3 cellular contexts compared by ENCODE assay signal in genomic region chr11:74090701-74091100, GRCh38.
TF ChIP-seq lines count a peak whose summit lies in the region.

No MANE protein-coding gene starts in this region.

TF ChIP-seq in Ishikawa, 13 proteins besides CTCF, POLR2A, EP300 and RAD21 (continued from another document):
- TF ChIP-seq, protein P1, sequence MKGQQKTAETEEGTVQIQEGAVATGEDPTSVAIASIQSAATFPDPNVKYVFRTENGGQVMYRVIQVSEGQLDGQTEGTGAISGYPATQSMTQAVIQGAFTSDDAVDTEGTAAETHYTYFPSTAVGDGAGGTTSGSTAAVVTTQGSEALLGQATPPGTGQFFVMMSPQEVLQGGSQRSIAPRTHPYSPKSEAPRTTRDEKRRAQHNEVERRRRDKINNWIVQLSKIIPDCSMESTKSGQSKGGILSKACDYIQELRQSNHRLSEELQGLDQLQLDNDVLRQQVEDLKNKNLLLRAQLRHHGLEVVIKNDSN (IDR thresholded peaks at IDR 0.05), result no peak
- TF ChIP-seq CREB1 (IDR thresholded peaks at IDR 0.05; ENCODE audit: low read depth) (no peak), MAX (IDR thresholded peaks at IDR 0.05) (no peak), NFIC (IDR thresholded peaks at IDR 0.05) (no peak), TAF1 (IDR thresholded peaks at IDR 0.05; ENCODE audit: low read depth) (no peak), ZBTB7A (IDR thresholded peaks at IDR 0.05; ENCODE audit: low read depth) (no peak), REST (IDR thresholded peaks at IDR 0.05; ENCODE audit: low read depth) (no peak), TEAD4 (IDR thresholded peaks at IDR 0.05) (no peak), FOXM1 (IDR thresholded peaks at IDR 0.05; ENCODE audit: borderline replicate concordance, low read depth) (no peak)

TF ChIP-seq in GM12878, 131 proteins besides CTCF, POLR2A, EP300 and RAD21 (continued from another document):
- TF ChIP-seq RB1 (IDR thresholded peaks at IDR 0.05; ENCODE audit: borderline replicate concordance), result no peak
- TF ChIP-seq EZH2 (IDR thresholded peaks at IDR 0.05; ENCODE audit: borderline replicate concordance, control insufficient read depth, low read depth, low read length), result no peak

TF ChIP-seq in HepG2, 621 proteins besides CTCF, POLR2A, EP300 and RAD21 (continued from another document):
- no peak for TF ChIP-seq ZSCAN31 (CRISPR knock-in tag; IDR thresholded peaks at IDR 0.05; ENCODE audit: low read depth)
- TF ChIP-seq SMC3 (IDR thresholded peaks at IDR 0.05; ENCODE audit: low read length), result peak; percentile 49; the same call in 1 of the 2 replicates
- TF ChIP-seq ZFP36L1 (CRISPR knock-in tag; IDR thresholded peaks at IDR 0.05), result no peak
